8 cellular contexts compared by ENCODE assay signal in the genomic region with DNA sequence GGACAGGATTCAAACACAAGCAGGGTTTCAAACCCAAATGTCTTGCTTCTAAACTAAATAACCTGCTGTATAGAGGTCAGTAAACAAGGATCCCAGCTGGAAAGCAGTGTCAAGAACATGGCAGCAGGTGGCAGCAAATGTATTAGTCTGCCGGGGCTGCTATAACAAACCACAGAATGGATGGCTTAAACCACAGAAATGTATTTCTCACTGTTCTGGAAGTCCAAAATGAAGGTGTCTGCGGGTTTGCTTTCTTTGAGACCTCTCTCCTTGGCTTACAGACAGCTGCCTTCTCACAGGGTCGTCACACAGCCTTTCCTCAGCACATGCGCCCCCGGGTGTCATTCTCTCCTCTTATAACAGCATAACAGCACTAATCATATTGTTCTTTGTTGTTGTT.
A peak's percentile ranks its signal among the peaks of the same experiment; 100 is the strongest.
DNase-seq lines count a peak whose midpoint lies in the region; ATAC-seq and TF ChIP-seq lines count a peak whose summit lies in the region.

No MANE protein-coding gene starts in this region.

- no peaks in the 10 kb centered on the region for H3K36me3 Mint-ChIP-seq in activated T-cell treated with anti-CD3 and anti-CD28 coated beads, Interleukin-2, amount 50 U/mL, for 72 hours (ENCODE audit: insufficient read depth in 2 of 2)
- H3K36me3 Mint-ChIP-seq in endothelial cell (ENCODE audit: low read depth, unreplicated experiment), result no peaks in the 10 kb centered on the region

- no peak for ATAC-seq in activated T-cell treated with anti-CD3 and anti-CD28 coated beads, Interleukin-2, amount 50 U/mL, for 72 hours (replicated peaks in 1 of 2)
- ATAC-seq in HG02885 (IDR thresholded peaks at IDR 0.05; ENCODE audit: poor library complexity, unreplicated experiment), result peak; percentile 70
- ATAC-seq in GM21447 (IDR thresholded peaks at IDR 0.05; ENCODE audit: unreplicated experiment), result no peak

- peak; percentile 11 to 18 for DNase-seq in activated T-cell treated with anti-CD3 and anti-CD28 coated beads, Interleukin-2, amount 50 U/mL, for 72 hours
- no peak for DNase-seq in activated T-cell treated with anti-CD3 and anti-CD28 coated beads, Interleukin-2, amount 50 U/mL, for 1 hour
- DNase-seq in NOMO-1 treated with DMSO at 0.1 percent for 48 hours (lab: John Stamatoyannopoulos, UW; ENCODE audit: unreplicated experiment) (peak; percentile 31), endothelial cell (ENCODE audit: low spot score) (peak; percentile 42), myocyte (ENCODE audit: low read depth) (peak; percentile 73), DMS153 (lab: John Stamatoyannopoulos, UW) (no peak)

- no peak overlapping the region for H3K27ac Mint-ChIP-seq in activated T-cell treated with anti-CD3 and anti-CD28 coated beads, Interleukin-2, amount 50 U/mL, for 72 hours
- no peak overlapping the region for H3K27ac Mint-ChIP-seq in endothelial cell (ENCODE audit: unreplicated experiment)

- H3K27me3 Mint-ChIP-seq in activated T-cell treated with anti-CD3 and anti-CD28 coated beads, Interleukin-2, amount 50 U/mL, for 72 hours (ENCODE audit: low read depth), result peaks cover 6% of the 10 kb centered on the region
- H3K27me3 Mint-ChIP-seq in endothelial cell (ENCODE audit: unreplicated experiment), result no peaks in the 10 kb centered on the region

- peak; percentile 27 for TF ChIP-seq CTCF in endothelial cell (IDR thresholded peaks at IDR 0.05; ENCODE audit: unreplicated experiment)

- H3K4me1 Mint-ChIP-seq in activated T-cell treated with anti-CD3 and anti-CD28 coated beads, Interleukin-2, amount 50 U/mL, for 72 hours (ENCODE audit: low read depth), result no peaks in the 10 kb centered on the region
- H3K4me1 Mint-ChIP-seq in endothelial cell (ENCODE audit: unreplicated experiment), result peaks cover 2% of the 10 kb centered on the region

- H3K9me3 Mint-ChIP-seq in activated T-cell treated with anti-CD3 and anti-CD28 coated beads, Interleukin-2, amount 50 U/mL, for 72 hours, result no peaks in the 10 kb centered on the region
- H3K9me3 Mint-ChIP-seq in endothelial cell (ENCODE audit: unreplicated experiment), result no peaks in the 10 kb centered on the region

- H3K4me3 Mint-ChIP-seq in activated T-cell treated with anti-CD3 and anti-CD28 coated beads, Interleukin-2, amount 50 U/mL, for 72 hours, result no peak overlapping the region
- no peak overlapping the region for H3K4me3 Mint-ChIP-seq in endothelial cell (ENCODE audit: unreplicated experiment)

Comparison
In these comparisons a context has a peak if more than half of its experiments do, and no peak if none do; other contexts are left out.
1. DNase-seq: peak in activated T-cell treated with anti-CD3 and anti-CD28 coated beads, Interleukin-2, amount 50 U/mL, for 72 hours (2 of 2), NOMO-1 treated with DMSO at 0.1 percent for 48 hours (single experiment), endothelial cell (single experiment) and myocyte (single experiment); none in activated T-cell treated with anti-CD3 and anti-CD28 coated beads, Interleukin-2, amount 50 U/mL, for 1 hour (single experiment) and DMS153 (single experiment).